ENCODE assay signal across 1 cellular context in genomic region chr1:100246738-100247137, GRCh38.
TF ChIP-seq lines count a peak whose summit lies in the region.

No MANE protein-coding gene starts in this region.

TF ChIP-seq in SK-N-SH, 30 proteins besides CTCF, POLR2A, EP300 and RAD21 (continued from another document):
- TF ChIP-seq, protein P1, sequence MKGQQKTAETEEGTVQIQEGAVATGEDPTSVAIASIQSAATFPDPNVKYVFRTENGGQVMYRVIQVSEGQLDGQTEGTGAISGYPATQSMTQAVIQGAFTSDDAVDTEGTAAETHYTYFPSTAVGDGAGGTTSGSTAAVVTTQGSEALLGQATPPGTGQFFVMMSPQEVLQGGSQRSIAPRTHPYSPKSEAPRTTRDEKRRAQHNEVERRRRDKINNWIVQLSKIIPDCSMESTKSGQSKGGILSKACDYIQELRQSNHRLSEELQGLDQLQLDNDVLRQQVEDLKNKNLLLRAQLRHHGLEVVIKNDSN (IDR thresholded peaks at IDR 0.05; ENCODE audit: borderline replicate concordance, low read depth), result no peak
- TF ChIP-seq IRF3 (IDR thresholded peaks at IDR 0.05; ENCODE audit: low read depth, low read length) (no peak), ELF1 (IDR thresholded peaks at IDR 0.05) (no peak), TCF12 (IDR thresholded peaks at IDR 0.05) (no peak), EZH2phosphoT487 (IDR thresholded peaks at IDR 0.05; ENCODE audit: borderline replicate concordance, low read depth) (no peak), JUND (IDR thresholded peaks at IDR 0.05) (no peak), FOXM1 (IDR thresholded peaks at IDR 0.05; ENCODE audit: low read depth) (no peak), CHD2 (IDR thresholded peaks at IDR 0.05; ENCODE audit: low read length, partially characterized antibody) (no peak), RXRA (IDR thresholded peaks at IDR 0.05; ENCODE audit: borderline replicate concordance, low read depth) (no peak), NRF1 (IDR thresholded peaks at IDR 0.05; ENCODE audit: low read depth, low read length) (no peak), SMC3 (IDR thresholded peaks at IDR 0.05; ENCODE audit: low read depth, low read length) (no peak), GABPA (IDR thresholded peaks at IDR 0.05; ENCODE audit: low read depth) (no peak), TAF1 (IDR thresholded peaks at IDR 0.05; ENCODE audit: borderline replicate concordance, low read depth, low read length) (no peak), FOXJ3 (CRISPR knock-in tag; IDR thresholded peaks at IDR 0.05) (no peak), RCOR1 (IDR thresholded peaks at IDR 0.05; ENCODE audit: low read length) (no peak), MEF2A (IDR thresholded peaks at IDR 0.05; ENCODE audit: borderline replicate concordance, low read depth) (no peak), SIN3A (IDR thresholded peaks at IDR 0.05; ENCODE audit: borderline replicate concordance, low read depth, low read length) (no peak)
- TF ChIP-seq, protein P2, sequence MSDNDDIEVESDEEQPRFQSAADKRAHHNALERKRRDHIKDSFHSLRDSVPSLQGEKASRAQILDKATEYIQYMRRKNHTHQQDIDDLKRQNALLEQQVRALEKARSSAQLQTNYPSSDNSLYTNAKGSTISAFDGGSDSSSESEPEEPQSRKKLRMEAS (IDR thresholded peaks at IDR 0.05; ENCODE audit: low read depth), result no peak
